ENCODE assay signal across 24 cellular contexts in genomic region chr1:185656663-185657062, GRCh38.
DNase-seq lines count a peak whose midpoint lies in the region; ATAC-seq, FAIRE-seq and TF ChIP-seq lines count a peak whose summit lies in the region.
"Had no signal": no experiment of that assay in that cellular context is flagged by ENCODE, and none has a peak within 500 bp of the region (broad histone marks: within the 10 kb centered on the region; RNA-seq: fewer than 3 reads in every experiment).

No MANE protein-coding gene starts in this region.

- no peak overlapping the region for H3K9ac ChIP-seq in HepG2 (ENCODE audit: insufficient read depth, low read depth, low read length)

- H3K27me3 Mint-ChIP-seq in WTC11 (ENCODE audit: low read depth) = no peaks in the 10 kb centered on the region
- H3K27me3 Mint-ChIP-seq in activated CD8-positive, alpha-beta T cell treated with anti-CD3 and anti-CD28 coated beads, Interleukin-2, amount 10 ng/mL, durations not matched to agents 7 days and 5 days (ENCODE audit: low read depth) = no peaks in the 10 kb centered on the region

- peaks cover 13% of the 10 kb centered on the region for H3K4me1 Mint-ChIP-seq in WTC11
- H3K4me1 Mint-ChIP-seq in activated CD8-positive, alpha-beta T cell treated with anti-CD3 and anti-CD28 coated beads, Interleukin-2, amount 10 ng/mL, durations not matched to agents 7 days and 5 days (ENCODE audit: low read depth) = no peaks in the 10 kb centered on the region
- H3K4me1 Mint-ChIP-seq: CD8-positive, alpha-beta memory T cell had no signal

- peak; percentile 46 for TF ChIP-seq CTCF in HepG2 (CRISPR knock-in tag; IDR thresholded peaks at IDR 0.05)
- no peak for TF ChIP-seq CTCF in right lobe of liver (IDR thresholded peaks at IDR 0.05)
- TF ChIP-seq CTCF in WTC11 (IDR thresholded peaks at IDR 0.05) = no peak

- H3K4me3 ChIP-seq in HepG2 (replicated peaks in 1 of 3; ENCODE audit: insufficient read depth in 1 of 3, low read depth in 2 of 3, low read length in 3 of 3) (no peak overlapping the region), right lobe of liver (no peak overlapping the region)
- H3K4me3 ChIP-seq: HAP-1 had no signal

- H3K36me3 Mint-ChIP-seq in WTC11 = 0 out of 2 replicates have a peak, but pooled peaks cover 3% of the 10 kb centered on the region
- no peaks in the 10 kb centered on the region for H3K36me3 Mint-ChIP-seq in activated CD8-positive, alpha-beta T cell treated with anti-CD3 and anti-CD28 coated beads, Interleukin-2, amount 10 ng/mL, durations not matched to agents 7 days and 5 days (ENCODE audit: low read depth)

- CTCF ChIA-PET in HepG2 (lab: Yijun Ruan, JAX; ENCODE audit: low intra/inter-chr PET ratio, low total read pairs) = interaction anchor here (1.3 kb wide), 1 partner anchor 24 kb away, joined by 8 read pairs; no protein-coding TSS in a partner anchor
- CTCF ChIA-PET in WTC11 (lab: Charles Lee) = interaction anchor here (0.6 to 1.4 kb wide), 6 partner anchors 10 to 556 kb away, joined by 3 to 15 read pairs (median 3); no protein-coding TSS in a partner anchor
- CTCF ChIA-PET in activated CD8-positive, alpha-beta T cell treated with anti-CD3 and anti-CD28 coated beads, Interleukin-2, amount 10 ng/mL, durations not matched to agents 7 days and 5 days (lab: Charles Lee) = no interaction called here

- TF ChIP-seq POLR2A in HepG2 (IDR thresholded peaks at IDR 0.05; ENCODE audit: insufficient read depth in 1 of 2, low read depth in 2 of 2, low read length in 2 of 2) (no peak), right lobe of liver (IDR thresholded peaks at IDR 0.05) (no peak)

- H3K79me2 ChIP-seq in HepG2 (ENCODE audit: insufficient read depth, low read length) = no peaks in the 10 kb centered on the region

- no peaks in the 10 kb centered on the region for H3K4me1 ChIP-seq in HepG2 (ENCODE audit: insufficient read depth, low read length)
- no peaks in the 10 kb centered on the region for H3K4me1 ChIP-seq in right lobe of liver

- H3K9me3 Mint-ChIP-seq in WTC11 = peaks cover 10% of the 10 kb centered on the region; the same call in 1 of the 2 replicates
- peaks cover 8% of the 10 kb centered on the region for H3K9me3 Mint-ChIP-seq in activated CD8-positive, alpha-beta T cell treated with anti-CD3 and anti-CD28 coated beads, Interleukin-2, amount 10 ng/mL, durations not matched to agents 7 days and 5 days (ENCODE audit: insufficient read depth)

- H3K9me3 ChIP-seq in HepG2 (ENCODE audit: low read length) = 0 out of 2 replicates have a peak, but pooled peaks cover 13% of the 10 kb centered on the region
- H3K9me3 ChIP-seq in right lobe of liver = no peaks in the 10 kb centered on the region
- H3K9me3 ChIP-seq: HAP-1 had no signal

- no peak overlapping the region for H3K4me2 ChIP-seq in HepG2 (ENCODE audit: low read depth, low read length)

- peak; percentile 69 for ATAC-seq in HepG2
- ATAC-seq in right lobe of liver = no peak
- peak; percentile 86 for ATAC-seq in WTC11
- no peak for ATAC-seq in activated CD8-positive, alpha-beta T cell treated with anti-CD3 and anti-CD28 coated beads, Interleukin-2, amount 10 ng/mL, durations not matched to agents 7 days and 5 days
- ATAC-seq in HG02642 (IDR thresholded peaks at IDR 0.05; ENCODE audit: poor library complexity, unreplicated experiment) = no peak

- intact Hi-C loops in HepG2 (cut with micrococcal nuclease; ENCODE audit: unreplicated experiment) (loop anchor here (1.0 kb wide), 1 partner anchor 25 kb away; no protein-coding TSS in a partner anchor), right lobe of liver (cut with DNase I) (no loop called here)

- 0% methylated on average over 2 of the region's 3 CpGs for WGBS in HepG2 (ENCODE audit: low lambda C conversion rate)
- 79% methylated on average over 3 of the region's 3 CpGs for WGBS in right lobe of liver (ENCODE audit: insufficient coverage, low coverage, low lambda C conversion rate, missing lambda C conversion rate)

- in situ Hi-C loops in HepG2 (cut with HindIII; ENCODE audit: extremely low pct_ligation_motif_present, low pct_unique_long_range_greater_than_20kb) = no loop called here

- H3K27ac ChIP-seq in HepG2 (ENCODE audit: extremely low read length, insufficient read depth, low read length) = no peak overlapping the region
- no peak overlapping the region for H3K27ac ChIP-seq in right lobe of liver

- no peak for FAIRE-seq in HepG2 (lab: Jason Lieb, UNC)
- FAIRE-seq: HTR-8/SVneo had no signal

- no peaks in the 10 kb centered on the region for H3K27me3 ChIP-seq in HepG2 (ENCODE audit: control insufficient read depth in 1 of 2, insufficient read depth in 2 of 2, low read length in 2 of 2)
- H3K27me3 ChIP-seq in right lobe of liver = no peaks in the 10 kb centered on the region

- POLR2A ChIA-PET in HepG2 (lab: Yijun Ruan, JAX) = no interaction called here
- POLR2A ChIA-PET in WTC11 (lab: Charles Lee) = interaction anchor here (0.9 kb wide), 1 partner anchor 24 kb away, joined by 3 read pairs; no protein-coding TSS in a partner anchor
- POLR2A ChIA-PET in activated CD8-positive, alpha-beta T cell treated with anti-CD3 and anti-CD28 coated beads, Interleukin-2, amount 10 ng/mL, durations not matched to agents 7 days and 5 days (lab: Charles Lee) = no interaction called here

- no peaks in the 10 kb centered on the region for H4K20me1 ChIP-seq in HepG2 (ENCODE audit: insufficient read depth, low read length)

- no peak for TF ChIP-seq RAD21 in HepG2 (CRISPR knock-in tag; IDR thresholded peaks at IDR 0.05)

- BruUV-seq in HepG2 (replicated peaks; lab: Mats Ljungman, UMichigan) = no TSS peak

- H2AFZ ChIP-seq in HepG2 (ENCODE audit: low read length) = no peak overlapping the region

- DNase-seq in HepG2 (ENCODE audit: low spot score) (peak; percentile 15), right lobe of liver (no peak), WTC11 (ENCODE audit: low spot score) (no peak), iPS-NIHi7 (ENCODE audit: extremely low spot score) (peak; percentile 30), cortex of kidney (lab: John Stamatoyannopoulos, UW) (no peak)
- no peak for DNase-seq in activated CD8-positive, alpha-beta T cell treated with anti-CD3 and anti-CD28 coated beads, Interleukin-2, amount 10 ng/mL, durations not matched to agents 7 days and 5 days
- DNase-seq: 8988T; AML-193; C1 segment of cervical spinal cord; CD8-positive, alpha-beta memory T cell; DMS79 treated with DMSO at 0.1 percent for 48 hours; IMR-90; MV-4-11; NCI-H1105 treated with DMSO at 0.1 percent for 48 hours; NCI-H1694 treated with DMSO at 0.1 percent for 48 hours; NCI-H2081 treated with DMSO at 0.1 percent for 48 hours; NCI-H2171 treated with DMSO at 0.1 percent for 48 hours; NCI-H524 treated with DMSO at 0.1 percent for 48 hours; OCI-M1; Right ventricle myocardium superior; SW 1271 had no signal

- TF ChIP-seq EP300 in HepG2 (IDR thresholded peaks at IDR 0.05; ENCODE audit: low read depth in 2 of 2, low read length in 2 of 2) = no peak
- no peak for TF ChIP-seq EP300 in HepG2 (CRISPR knock-in tag; IDR thresholded peaks at IDR 0.05; ENCODE audit: borderline replicate concordance)

- H3K4me3 Mint-ChIP-seq in WTC11 = no peak overlapping the region
- no peak overlapping the region for H3K4me3 Mint-ChIP-seq in activated CD8-positive, alpha-beta T cell treated with anti-CD3 and anti-CD28 coated beads, Interleukin-2, amount 10 ng/mL, durations not matched to agents 7 days and 5 days
- H3K4me3 Mint-ChIP-seq: CD8-positive, alpha-beta memory T cell had no signal

- no peak overlapping the region for H3K27ac Mint-ChIP-seq in WTC11
- no peak overlapping the region for H3K27ac Mint-ChIP-seq in activated CD8-positive, alpha-beta T cell treated with anti-CD3 and anti-CD28 coated beads, Interleukin-2, amount 10 ng/mL, durations not matched to agents 7 days and 5 days
- H3K27ac Mint-ChIP-seq: CD8-positive, alpha-beta memory T cell had no signal

- H3K36me3 ChIP-seq in HepG2 (replicated peaks in 1 of 2; ENCODE audit: control insufficient read depth in 1 of 2, insufficient read depth in 2 of 2, low read length in 2 of 2) (no peaks in the 10 kb centered on the region), right lobe of liver (no peaks in the 10 kb centered on the region)
- H3K36me3 ChIP-seq: HAP-1 had no signal

TF ChIP-seq in HepG2, 621 proteins besides CTCF, POLR2A, EP300 and RAD21 (continues in another document):
- TF ChIP-seq STAG1 (CRISPR knock-in tag; IDR thresholded peaks at IDR 0.05) (peak; percentile 40), ZMAT3 (CRISPR knock-in tag; conservative IDR thresholded peaks at IDR 0.05) (no peak), NCOA2 (CRISPR knock-in tag; IDR thresholded peaks at IDR 0.05) (no peak), POGZ (CRISPR knock-in tag; IDR thresholded peaks at IDR 0.05) (peak; percentile 27; the same call in 1 of the 2 replicates), MXD3 (CRISPR knock-in tag; IDR thresholded peaks at IDR 0.05) (no peak), THAP8 (CRISPR knock-in tag; IDR thresholded peaks at IDR 0.05; ENCODE audit: borderline replicate concordance) (no peak)

TF ChIP-seq in WTC11, 78 proteins besides CTCF, POLR2A, EP300 and RAD21 (continues in another document):
- TF ChIP-seq USF2 (CRISPR knock-in tag; IDR thresholded peaks at IDR 0.05) (no peak), ZMAT4 (CRISPR knock-in tag; IDR thresholded peaks at IDR 0.05) (no peak), SMAD3 (CRISPR knock-in tag; IDR thresholded peaks at IDR 0.05; ENCODE audit: borderline replicate concordance) (no peak), JUN (CRISPR knock-in tag; IDR thresholded peaks at IDR 0.05) (no peak), E2F1 (CRISPR knock-in tag; IDR thresholded peaks at IDR 0.05) (no peak)

Comparison
In these comparisons a context has a peak if more than half of its experiments do, and no peak if none do; other contexts are left out.
1. ATAC-seq: peak in HepG2 (single experiment) and WTC11 (single experiment); none in right lobe of liver (0 of 4), activated CD8-positive, alpha-beta T cell treated with anti-CD3 and anti-CD28 coated beads, Interleukin-2, amount 10 ng/mL, durations not matched to agents 7 days and 5 days (single experiment) and HG02642 (single experiment).
2. DNase-seq: peak in HepG2 (single experiment) and iPS-NIHi7 (single experiment); none in right lobe of liver (0 of 3), WTC11 (single experiment), cortex of kidney (single experiment) and activated CD8-positive, alpha-beta T cell treated with anti-CD3 and anti-CD28 coated beads, Interleukin-2, amount 10 ng/mL, durations not matched to agents 7 days and 5 days (single experiment).
3. Of the 50 proteins assayed by ChIP-seq in both HepG2 and WTC11: peak only in HepG2: CTCF; only in WTC11: none; in both: none; in neither: 49.